ENCODE assay signal across 11 cellular contexts in genomic region chr6:55748880-55749279, GRCh38.
"Had no signal": no experiment of that assay in that cellular context is flagged by ENCODE, and none has a peak within 500 bp of the region (broad histone marks: within the 10 kb centered on the region; RNA-seq: fewer than 3 reads in every experiment).

No MANE protein-coding gene starts in this region.

- DNase-seq: GM23248, GOT3, H7, H9, HCEC 1CT, HFFc6 had no signal

- H3K27ac ChIP-seq: GM23248 had no signal

- H3K9ac ChIP-seq: GM23248 had no signal

- ATAC-seq: GM23338, HCT116 had no signal

- H3K4me3 ChIP-seq: GM23248, GM23338, HAP-1 had no signal

- H2AFZ ChIP-seq: GM23248, GM23338 had no signal

- FAIRE-seq: H1, H54 had no signal

- H3K36me3 ChIP-seq: HAP-1 had no signal

- H3K4me1 ChIP-seq: HAP-1 had no signal

- H3K9me3 ChIP-seq: HAP-1 had no signal

- H3K4me2 ChIP-seq: GM23338 had no signal
